Comparison of ENCODE assay signal across 1 cellular context in the genomic region with DNA sequence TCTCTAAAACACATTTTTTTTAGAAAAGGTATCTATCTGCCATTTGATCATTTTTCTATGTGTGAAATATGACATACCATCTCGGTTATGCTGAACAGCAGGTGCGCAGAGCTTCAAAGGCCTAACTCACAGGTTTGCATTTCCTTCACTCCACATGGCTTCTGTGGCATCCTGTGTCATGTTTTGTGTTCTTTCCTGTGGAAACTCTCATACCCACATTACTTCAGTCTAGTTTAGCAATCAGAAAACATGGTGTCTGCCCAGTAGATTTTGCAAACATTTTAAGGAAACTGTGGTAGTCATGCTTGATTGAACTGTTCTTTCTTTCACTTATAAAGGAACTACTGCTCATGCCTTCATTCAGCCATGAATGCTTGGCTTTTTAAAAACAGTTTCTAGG.
A peak's percentile ranks its signal among the peaks of the same experiment; 100 is the strongest.
TF ChIP-seq lines count a peak whose summit lies in the region.

No MANE protein-coding gene starts in this region.

TF ChIP-seq in GM12878, 131 proteins besides CTCF, POLR2A, EP300 and RAD21 (continued from another document):
- TF ChIP-seq NKRF (conservative IDR thresholded peaks at IDR 0.05): no peak
- TF ChIP-seq, protein P1, sequence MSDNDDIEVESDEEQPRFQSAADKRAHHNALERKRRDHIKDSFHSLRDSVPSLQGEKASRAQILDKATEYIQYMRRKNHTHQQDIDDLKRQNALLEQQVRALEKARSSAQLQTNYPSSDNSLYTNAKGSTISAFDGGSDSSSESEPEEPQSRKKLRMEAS (IDR thresholded peaks at IDR 0.05; ENCODE audit: low read depth, low read length): no peak
- TF ChIP-seq HSF1 (IDR thresholded peaks at IDR 0.05; ENCODE audit: low read depth, low read length): no peak
- TF ChIP-seq CHD2 (IDR thresholded peaks at IDR 0.05; ENCODE audit: borderline replicate concordance, low read depth, low read length): no peak
- TF ChIP-seq JUNB (IDR thresholded peaks at IDR 0.05): no peak
- no peak for TF ChIP-seq SUZ12 (IDR thresholded peaks at IDR 0.05; ENCODE audit: unreplicated experiment)
- TF ChIP-seq MTA2 (IDR thresholded peaks at IDR 0.05; ENCODE audit: low read depth): no peak; the same call in 1 of the 2 replicates
- peak; percentile 52; the same call in 1 of the 3 replicates for TF ChIP-seq POU2F2 (IDR thresholded peaks at IDR 0.05; ENCODE audit: borderline replicate concordance, low read depth, low read length)
- 0 out of 4 replicates have a peak, but pooled peaks of 1 of the 2 experiments have one; percentile 54 for TF ChIP-seq CEBPB (IDR thresholded peaks at IDR 0.05; ENCODE audit: borderline replicate concordance in 1 of 2, low read depth in 2 of 2, low read length in 2 of 2)
- no peak for TF ChIP-seq WRNIP1 (IDR thresholded peaks at IDR 0.05; ENCODE audit: borderline replicate concordance, low read depth, low read length)
- no peak for TF ChIP-seq NR2C1 (IDR thresholded peaks at IDR 0.05)
- no peak for TF ChIP-seq HDAC2 (IDR thresholded peaks at IDR 0.05)
- no peak for TF ChIP-seq CHD4 (IDR thresholded peaks at IDR 0.05)
- TF ChIP-seq TCF12 (IDR thresholded peaks at IDR 0.05; ENCODE audit: low read depth, low read length): peak; percentile 61
- TF ChIP-seq, protein P2, sequence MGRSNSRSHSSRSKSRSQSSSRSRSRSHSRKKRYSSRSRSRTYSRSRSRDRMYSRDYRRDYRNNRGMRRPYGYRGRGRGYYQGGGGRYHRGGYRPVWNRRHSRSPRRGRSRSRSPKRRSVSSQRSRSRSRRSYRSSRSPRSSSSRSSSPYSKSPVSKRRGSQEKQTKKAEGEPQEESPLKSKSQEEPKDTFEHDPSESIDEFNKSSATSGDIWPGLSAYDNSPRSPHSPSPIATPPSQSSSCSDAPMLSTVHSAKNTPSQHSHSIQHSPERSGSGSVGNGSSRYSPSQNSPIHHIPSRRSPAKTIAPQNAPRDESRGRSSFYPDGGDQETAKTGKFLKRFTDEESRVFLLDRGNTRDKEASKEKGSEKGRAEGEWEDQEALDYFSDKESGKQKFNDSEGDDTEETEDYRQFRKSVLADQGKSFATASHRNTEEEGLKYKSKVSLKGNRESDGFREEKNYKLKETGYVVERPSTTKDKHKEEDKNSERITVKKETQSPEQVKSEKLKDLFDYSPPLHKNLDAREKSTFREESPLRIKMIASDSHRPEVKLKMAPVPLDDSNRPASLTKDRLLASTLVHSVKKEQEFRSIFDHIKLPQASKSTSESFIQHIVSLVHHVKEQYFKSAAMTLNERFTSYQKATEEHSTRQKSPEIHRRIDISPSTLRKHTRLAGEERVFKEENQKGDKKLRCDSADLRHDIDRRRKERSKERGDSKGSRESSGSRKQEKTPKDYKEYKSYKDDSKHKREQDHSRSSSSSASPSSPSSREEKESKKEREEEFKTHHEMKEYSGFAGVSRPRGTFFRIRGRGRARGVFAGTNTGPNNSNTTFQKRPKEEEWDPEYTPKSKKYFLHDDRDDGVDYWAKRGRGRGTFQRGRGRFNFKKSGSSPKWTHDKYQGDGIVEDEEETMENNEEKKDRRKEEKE (IDR thresholded peaks at IDR 0.05): no peak
- no peak for TF ChIP-seq SREBF1 (IDR thresholded peaks at IDR 0.05; ENCODE audit: low read length)
- TF ChIP-seq SMAD5 (IDR thresholded peaks at IDR 0.05; ENCODE audit: low read depth): no peak
- TF ChIP-seq ATF7 (IDR thresholded peaks at IDR 0.05; ENCODE audit: low read depth): peak; percentile 66
- TF ChIP-seq GABPA (IDR thresholded peaks at IDR 0.05; ENCODE audit: low read depth): peak; percentile 43; the same call in 1 of the 2 replicates
TF ChIP-seq in GM12878: peak in this region for 37.
